8 cellular contexts compared by ENCODE assay signal in genomic region chr6:166949533-166950442, GRCh38. TPM values are rescaled to one million over a fixed set of nuclear protein-coding genes. Genes with fewer than 3 reads are reported as not detected.
DNase-seq lines count a peak whose midpoint lies in the region; ATAC-seq and FAIRE-seq lines count a peak whose summit lies in the region.

No MANE protein-coding gene starts in this region.

- no peaks in the 10 kb centered on the region for H3K9me3 Mint-ChIP-seq in activated naive CD8-positive, alpha-beta T cell treated with anti-CD3 and anti-CD28 coated beads, Interleukin-2, amount 10 ng/mL, durations not matched to agents 7 days and 5 days
- no peaks in the 10 kb centered on the region for H3K9me3 Mint-ChIP-seq in natural killer cell treated with Interleukin-12 subunit alpha and Interleukin-12 subunit beta and Interleukin-15 and Interleukin-18, amount 100 ng/mL, for 72 hours

- peak overlapping the region; percentile 83 for H3K27ac Mint-ChIP-seq in activated naive CD8-positive, alpha-beta T cell treated with anti-CD3 and anti-CD28 coated beads, Interleukin-2, amount 10 ng/mL, durations not matched to agents 7 days and 5 days
- H3K27ac Mint-ChIP-seq in natural killer cell treated with Interleukin-12 subunit alpha and Interleukin-12 subunit beta and Interleukin-15 and Interleukin-18, amount 100 ng/mL, for 72 hours: peak overlapping the region; percentile 82 to 92

- peaks cover 8% of the 10 kb centered on the region for H3K36me3 Mint-ChIP-seq in activated naive CD8-positive, alpha-beta T cell treated with anti-CD3 and anti-CD28 coated beads, Interleukin-2, amount 10 ng/mL, durations not matched to agents 7 days and 5 days
- no peaks in the 10 kb centered on the region for H3K36me3 Mint-ChIP-seq in natural killer cell treated with Interleukin-12 subunit alpha and Interleukin-12 subunit beta and Interleukin-15 and Interleukin-18, amount 100 ng/mL, for 72 hours

- H3K27me3 Mint-ChIP-seq in activated naive CD8-positive, alpha-beta T cell treated with anti-CD3 and anti-CD28 coated beads, Interleukin-2, amount 10 ng/mL, durations not matched to agents 7 days and 5 days: no peaks in the 10 kb centered on the region
- no peaks in the 10 kb centered on the region for H3K27me3 Mint-ChIP-seq in natural killer cell treated with Interleukin-12 subunit alpha and Interleukin-12 subunit beta and Interleukin-15 and Interleukin-18, amount 100 ng/mL, for 72 hours

- H3K4me1 Mint-ChIP-seq in activated naive CD8-positive, alpha-beta T cell treated with anti-CD3 and anti-CD28 coated beads, Interleukin-2, amount 10 ng/mL, durations not matched to agents 7 days and 5 days: peaks cover 21% of the 10 kb centered on the region
- H3K4me1 Mint-ChIP-seq in natural killer cell treated with Interleukin-12 subunit alpha and Interleukin-12 subunit beta and Interleukin-15 and Interleukin-18, amount 100 ng/mL, for 72 hours (ENCODE audit: low read depth in 2 of 2): peaks cover 14 to 32% of the 10 kb centered on the region in 2 donors

- POLR2A ChIA-PET in activated naive CD8-positive, alpha-beta T cell treated with anti-CD3 and anti-CD28 coated beads, Interleukin-2, amount 10 ng/mL, durations not matched to agents 7 days and 5 days (lab: Charles Lee): interaction anchor here (0.7 to 1.0 kb wide), 2 partner anchors 20 to 173 kb away, joined by 3 to 4 read pairs; no protein-coding TSS in a partner anchor

- peak; percentile 72 for FAIRE-seq in GM18507 (lab: Jason Lieb, UNC)

- DNase-seq in GM18507 (ENCODE audit: extremely low spot score, insufficient read length, low read depth) (peak; percentile 30), T-helper 9 cell (no peak), HCEC 1CT (no peak)
- DNase-seq in activated naive CD8-positive, alpha-beta T cell treated with anti-CD3 and anti-CD28 coated beads, Interleukin-2, amount 10 ng/mL, durations not matched to agents 7 days and 5 days: no peak
- DNase-seq in natural killer cell treated with Interleukin-12 subunit alpha and Interleukin-12 subunit beta and Interleukin-15 and Interleukin-18, amount 100 ng/mL, for 72 hours (ENCODE audit: low spot score): no peak

- ATAC-seq in HG02798 (IDR thresholded peaks at IDR 0.05; ENCODE audit: poor library complexity, unreplicated experiment): peak; percentile 2
- no peak for ATAC-seq in activated naive CD8-positive, alpha-beta T cell treated with anti-CD3 and anti-CD28 coated beads, Interleukin-2, amount 10 ng/mL, durations not matched to agents 7 days and 5 days (ENCODE audit: low read depth)
- ATAC-seq in natural killer cell treated with Interleukin-12 subunit alpha and Interleukin-12 subunit beta and Interleukin-15 and Interleukin-18, amount 100 ng/mL, for 72 hours: no peak
- no peak for ATAC-seq in HG03432 (IDR thresholded peaks at IDR 0.05; ENCODE audit: unreplicated experiment)
- ATAC-seq in HG03469 (IDR thresholded peaks at IDR 0.05; ENCODE audit: unreplicated experiment): no peak

- no peak overlapping the region for H3K4me3 Mint-ChIP-seq in activated naive CD8-positive, alpha-beta T cell treated with anti-CD3 and anti-CD28 coated beads, Interleukin-2, amount 10 ng/mL, durations not matched to agents 7 days and 5 days
- H3K4me3 Mint-ChIP-seq in natural killer cell treated with Interleukin-12 subunit alpha and Interleukin-12 subunit beta and Interleukin-15 and Interleukin-18, amount 100 ng/mL, for 72 hours: peak overlapping the region; percentile 83

RNA-seq across cellular contexts. Expression of gene RNASET2, which starts 6.6 kb away (rescaled TPM):
- total RNA-seq in activated naive CD8-positive, alpha-beta T cell treated with anti-CD3 and anti-CD28 coated beads, Interleukin-2, amount 10 ng/mL, durations not matched to agents 7 days and 5 days: 10 to 100 TPM; 69.2 to 73.1 TPM
- 10 to 100 TPM; 18.1 to 50.6 TPM for total RNA-seq in natural killer cell treated with Interleukin-12 subunit alpha and Interleukin-12 subunit beta and Interleukin-15 and Interleukin-18, amount 100 ng/mL, for 72 hours

RNA-seq across cellular contexts. Expression of gene CEP43, which starts 49.4 kb away (rescaled TPM):
- total RNA-seq in activated naive CD8-positive, alpha-beta T cell treated with anti-CD3 and anti-CD28 coated beads, Interleukin-2, amount 10 ng/mL, durations not matched to agents 7 days and 5 days: 10 to 100 TPM; 23.3 to 26.3 TPM
- 10 to 100 TPM; 20.0 to 35.1 TPM for total RNA-seq in natural killer cell treated with Interleukin-12 subunit alpha and Interleukin-12 subunit beta and Interleukin-15 and Interleukin-18, amount 100 ng/mL, for 72 hours
